In genomic region chr5:64518784-64519183, GRCh38 we compare ENCODE assay signal across 15 cellular contexts.
DNase-seq lines count a peak whose midpoint lies in the region; ATAC-seq, FAIRE-seq and TF ChIP-seq lines count a peak whose summit lies in the region.
"Had no signal": no experiment of that assay in that cellular context is flagged by ENCODE, and none has a peak within 500 bp of the region (broad histone marks: within the 10 kb centered on the region; RNA-seq: fewer than 3 reads in every experiment).

No MANE protein-coding gene starts in this region.

- no peaks in the 10 kb centered on the region for H3K27me3 ChIP-seq in WERI-Rb-1 (ENCODE audit: insufficient read depth, low read depth, severe bottlenecking)
- H3K27me3 ChIP-seq: vagina had no signal

- FAIRE-seq in GM18507 (lab: Jason Lieb, UNC), result peak; percentile 60

- no peak for TF ChIP-seq CTCF in WERI-Rb-1 (IDR thresholded peaks at IDR 0.05; ENCODE audit: low read depth, low read length)

- no peaks in the 10 kb centered on the region for H3K9me3 ChIP-seq in WERI-Rb-1 (ENCODE audit: severe bottlenecking)
- H3K9me3 ChIP-seq: vagina had no signal

- H3K27ac ChIP-seq in WERI-Rb-1, result no peak overlapping the region
- H3K27ac ChIP-seq: vagina had no signal

- H3K36me3 ChIP-seq in WERI-Rb-1, result no peaks in the 10 kb centered on the region
- H3K36me3 ChIP-seq: vagina had no signal

- ATAC-seq in GM19467 (IDR thresholded peaks at IDR 0.05; ENCODE audit: unreplicated experiment), result peak; percentile 90
- peak; percentile 85 for ATAC-seq in HG02798 (IDR thresholded peaks at IDR 0.05; ENCODE audit: poor library complexity, unreplicated experiment)
- peak; percentile 90 for ATAC-seq in HG03520 (IDR thresholded peaks at IDR 0.05; ENCODE audit: unreplicated experiment)

- no peak overlapping the region for H3K4me3 ChIP-seq in WERI-Rb-1 (ENCODE audit: low read depth, low read length)
- H3K4me3 ChIP-seq: vagina had no signal

- DNase-seq in GM18507 (ENCODE audit: extremely low spot score, insufficient read length, low read depth) (no peak), HK-2 (ENCODE audit: unreplicated experiment) (no peak), WERI-Rb-1 (no peak), globus pallidus (ENCODE audit: low spot score) (no peak)
- no peak for DNase-seq in NK-92 treated with Interleukin-12 subunit alpha and Interleukin-12 subunit beta, amount 100 ng/mL, for 24 hours (lab: John Stamatoyannopoulos, UW)
- DNase-seq: activated CD4-positive, alpha-beta T cell treated with anti-CD3 and anti-CD28 coated beads, Interleukin-2, amount 50 U/mL, for 1 hour; GOT3; retina; stimulated activated CD4-positive, alpha-beta T cell treated with anti-CD3 and anti-CD28 coated beads, Interleukin-4, amount 100 ng/mL, for 24 hours; stimulated activated naive CD4-positive, alpha-beta T cell; T-helper 1 cell had no signal
